28 cellular contexts compared by ENCODE assay signal in genomic region chr13:47798194-47798593, GRCh38.
"Had no signal": no experiment of that assay in that cellular context is flagged by ENCODE, and none has a peak within 500 bp of the region (broad histone marks: within the 10 kb centered on the region; RNA-seq: fewer than 3 reads in every experiment).

No MANE protein-coding gene starts in this region.

- DNase-seq: colonic mucosa; effector CD8-positive, alpha-beta T cell; endodermal cell; esophagus squamous epithelium; hypothalamus; immature natural killer cell; islet precursor cell; left colon; left ventricle myocardium inferior; lower lobe of right lung; mucosa of descending colon; naive B cell; spleen; stimulated activated CD4-positive, alpha-beta T cell treated with anti-CD3 and anti-CD28 coated beads, Interleukin-4, amount 100 ng/mL, for 4 hours; stimulated activated naive CD8-positive, alpha-beta T cell treated with anti-CD3 and anti-CD28 coated beads, Interleukin-15, Interleukin-2, amounts not matched to agents 100 U/mL and 50 U/mL, for 24 hours; testis; tibial artery had no signal

- H3K4me3 Mint-ChIP-seq: dendritic cell treated with granulocyte-macrophage colony-stimulating factor and Interleukin-4, amounts not matched to agents 40 ng/mL and 50 ng/mL, for 4 days; endodermal cell; immature natural killer cell; memory B cell; naive B cell; natural killer cell treated with Interleukin-12 subunit alpha and Interleukin-12 subunit beta and Interleukin-15 and Interleukin-18, amount 100 ng/mL, for 72 hours; neural crest cell; stimulated activated memory B cell treated with anti-CD40 and anti-IgM and Interleukin-4, amounts not matched to agents 10 μg/mL and 1 μg/mL and 100 μg/mL, for 72 hours; type B pancreatic cell had no signal

- H3K27ac Mint-ChIP-seq: dendritic cell treated with granulocyte-macrophage colony-stimulating factor and Interleukin-4, amounts not matched to agents 40 ng/mL and 50 ng/mL, for 4 days; endodermal cell; immature natural killer cell; memory B cell; naive B cell; natural killer cell treated with Interleukin-12 subunit alpha and Interleukin-12 subunit beta and Interleukin-15 and Interleukin-18, amount 100 ng/mL, for 72 hours; stimulated activated memory B cell treated with anti-CD40 and anti-IgM and Interleukin-4, amounts not matched to agents 10 μg/mL and 1 μg/mL and 100 μg/mL, for 72 hours; type B pancreatic cell had no signal

- H3K27me3 Mint-ChIP-seq: dendritic cell treated with granulocyte-macrophage colony-stimulating factor and Interleukin-4, amounts not matched to agents 40 ng/mL and 50 ng/mL, for 4 days; memory B cell; type B pancreatic cell had no signal

- H2AFZ ChIP-seq: parathyroid adenoma had no signal

- H3K9ac ChIP-seq: parathyroid adenoma had no signal

- H3K4me1 ChIP-seq: colonic mucosa, esophagus squamous epithelium, left ventricle myocardium inferior, lower lobe of right lung, parathyroid adenoma, prostate gland, right atrium auricular region, spleen, testis, tibial artery had no signal

- H3K27me3 ChIP-seq: colonic mucosa, esophagus squamous epithelium, neutrophil, right atrium auricular region, spleen, testis, tibial artery had no signal

- H3K4me3 ChIP-seq: colonic mucosa, esophagus squamous epithelium, left ventricle myocardium inferior, lower lobe of right lung, mucosa of descending colon, prostate gland, right atrium auricular region, skin epidermis, spleen, testis, tibial artery had no signal

- H3K27ac ChIP-seq: colonic mucosa, esophagus squamous epithelium, left ventricle myocardium inferior, lower lobe of right lung, neutrophil, parathyroid adenoma, prostate gland, right atrium auricular region, skin epidermis, spleen, testis, tibial artery had no signal

- H3K4me1 Mint-ChIP-seq: endodermal cell; immature natural killer cell; memory B cell; naive B cell; neural crest cell; stimulated activated memory B cell treated with anti-CD40 and anti-IgM and Interleukin-4, amounts not matched to agents 10 μg/mL and 1 μg/mL and 100 μg/mL, for 72 hours had no signal

- ATAC-seq: left colon; lower lobe of right lung; mucosa of descending colon; natural killer cell treated with Interleukin-12 subunit alpha and Interleukin-12 subunit beta and Interleukin-15 and Interleukin-18, amount 100 ng/mL, for 72 hours; stimulated activated memory B cell treated with anti-CD40 and anti-IgM and Interleukin-4, amounts not matched to agents 10 μg/mL and 1 μg/mL and 100 μg/mL, for 72 hours; stimulated activated naive CD8-positive, alpha-beta T cell treated with anti-CD3 and anti-CD28 coated beads, Interleukin-15, Interleukin-2, amounts not matched to agents 100 U/mL and 50 U/mL, for 24 hours had no signal

- H3K36me3 ChIP-seq: colonic mucosa, esophagus squamous epithelium, left ventricle myocardium inferior, lower lobe of right lung, neutrophil, prostate gland, right atrium auricular region, spleen, tibial artery had no signal

- H3K36me3 Mint-ChIP-seq: immature natural killer cell; natural killer cell treated with Interleukin-12 subunit alpha and Interleukin-12 subunit beta and Interleukin-15 and Interleukin-18, amount 100 ng/mL, for 72 hours; stimulated activated memory B cell treated with anti-CD40 and anti-IgM and Interleukin-4, amounts not matched to agents 10 μg/mL and 1 μg/mL and 100 μg/mL, for 72 hours; type B pancreatic cell had no signal

- H3K79me2 ChIP-seq: parathyroid adenoma had no signal

- H3K9me3 ChIP-seq: colonic mucosa, esophagus squamous epithelium, lower lobe of right lung, mucosa of descending colon, neutrophil, prostate gland, testis had no signal

- H3K9me3 Mint-ChIP-seq: natural killer cell treated with Interleukin-12 subunit alpha and Interleukin-12 subunit beta and Interleukin-15 and Interleukin-18, amount 100 ng/mL, for 72 hours; stimulated activated memory B cell treated with anti-CD40 and anti-IgM and Interleukin-4, amounts not matched to agents 10 μg/mL and 1 μg/mL and 100 μg/mL, for 72 hours; type B pancreatic cell had no signal
